ENCODE assay signal across 1 cellular context in genomic region chr18:49139726-49140125, GRCh38.
TF ChIP-seq lines count a peak whose summit lies in the region.

No MANE protein-coding gene starts in this region.

TF ChIP-seq in GM23338, 12 proteins besides CTCF, POLR2A, EP300 and RAD21 (continued from another document):
- TF ChIP-seq ZNF462 (CRISPR knock-in tag; IDR thresholded peaks at IDR 0.05) (no peak), ETS1 (IDR thresholded peaks at IDR 0.05) (no peak), ZNF331 (CRISPR knock-in tag; IDR thresholded peaks at IDR 0.05; ENCODE audit: low read depth) (no peak)
